In the genomic region with DNA sequence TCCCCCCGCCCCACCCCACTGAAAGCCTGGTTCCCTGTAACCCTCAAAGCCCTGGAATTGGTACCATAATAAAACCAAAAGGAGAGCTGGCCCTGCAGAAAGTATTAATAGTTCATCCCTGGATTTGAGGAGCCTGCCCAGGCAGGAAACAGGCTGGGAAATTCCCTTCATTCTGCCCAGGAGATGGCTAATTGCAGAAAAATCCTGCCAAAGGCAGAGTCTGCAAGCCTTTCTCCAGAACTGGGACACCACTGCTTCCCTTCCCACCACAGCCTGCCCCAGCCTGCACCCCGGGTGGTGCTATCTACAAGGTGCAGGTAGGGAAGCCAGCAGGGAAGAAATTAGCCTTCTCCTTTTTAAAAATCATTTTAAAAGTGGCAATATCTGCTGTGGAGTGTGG, we compare ENCODE assay signal across 21 cellular contexts. TPM values are rescaled to one million over a fixed set of nuclear protein-coding genes. Genes with fewer than 3 reads are reported as not detected.
DNase-seq lines count a peak whose midpoint lies in the region; ATAC-seq, FAIRE-seq and TF ChIP-seq lines count a peak whose summit lies in the region.
"Had no signal": no experiment of that assay in that cellular context is flagged by ENCODE, and none has a peak within 500 bp of the region (broad histone marks: within the 10 kb centered on the region; RNA-seq: fewer than 3 reads in every experiment).

No MANE protein-coding gene starts in this region.

- POLR2A ChIA-PET in SK-N-SH (lab: Yijun Ruan, JAX), result no interaction called here

- peak overlapping the region; percentile 48 to 50; a peak in 3 of 4 replicates for H3K27ac ChIP-seq in SK-N-SH (ENCODE audit: low read depth in 2 of 2, low read length in 1 of 2)
- no peak overlapping the region for H3K27ac ChIP-seq in pancreas
- H3K27ac ChIP-seq in right cardiac atrium (ENCODE audit: low read length), result no peak overlapping the region
- H3K27ac ChIP-seq in sigmoid colon, result no peak overlapping the region
- H3K27ac ChIP-seq: SJCRH30, vagina had no signal

- ATAC-seq in esophagus mucosa (peak; percentile 69), pancreas (peak in 3 of 4 donors; percentile 30 to 77 (median 59)), right cardiac atrium (no peak)

- peak overlapping the region; percentile 44 for H3K4me2 ChIP-seq in SK-N-SH

- peak overlapping the region; percentile 16; the same call in 1 of the 2 replicates for H3K9ac ChIP-seq in SK-N-SH

- CTCF ChIA-PET in SK-N-SH (lab: Yijun Ruan, JAX), result interaction anchor here (1.1 to 5.8 kb wide), 3 partner anchors 11 to 371 kb away, joined by 4 to 56 read pairs (median 6); no protein-coding TSS in a partner anchor

- H3K9me3 ChIP-seq in SK-N-SH (0 out of 2 replicates have a peak, but pooled peaks cover 6% of the 10 kb centered on the region), pancreas (no peaks in the 10 kb centered on the region), right cardiac atrium (ENCODE audit: control insufficient read depth, low read length) (no peaks in the 10 kb centered on the region), sigmoid colon (no peaks in the 10 kb centered on the region)
- H3K9me3 ChIP-seq: vagina had no signal

- no peak for TF ChIP-seq RAD21 in SK-N-SH (IDR thresholded peaks at IDR 0.05; ENCODE audit: low read length)

- H3K4me1 ChIP-seq in SK-N-SH (ENCODE audit: control insufficient read depth in 1 of 2, insufficient read depth in 2 of 2, low read depth in 1 of 2, low read length in 1 of 2) (peaks cover 2 to 24% of the 10 kb centered on the region in 2 experiments; a peak in 3 of 4 replicates), pancreas (no peaks in the 10 kb centered on the region), right cardiac atrium (ENCODE audit: control insufficient read depth, insufficient read depth, low read length) (no peaks in the 10 kb centered on the region), sigmoid colon (peaks cover 0 to 4% (median 0%) of the 10 kb centered on the region in 4 donors)
- H3K4me1 ChIP-seq: SJCRH30 had no signal

- no peak for TF ChIP-seq CTCF in SK-N-SH (IDR thresholded peaks at IDR 0.05)
- no peak for TF ChIP-seq CTCF in pancreas (IDR thresholded peaks at IDR 0.05)
- TF ChIP-seq CTCF in sigmoid colon (IDR thresholded peaks at IDR 0.05), result no peak

- DNase-seq in GM04504 (ENCODE audit: low read depth) (peak; percentile 31), SK-N-SH (no peak), pancreas (no peak), right cardiac atrium (no peak), COLO668 (lab: John Stamatoyannopoulos, UW; ENCODE audit: unreplicated experiment) (no peak), sigmoid colon (no peak), HT-29 (ENCODE audit: low spot score) (no peak)
- DNase-seq: activated CD8-positive, alpha-beta memory T cell treated with anti-CD3 and anti-CD28 coated beads for 24 hours; activated naive CD4-positive, alpha-beta T cell treated with Interleukin-2 at 50 U/mL for 16 hours; CD4-positive, CD25-positive, alpha-beta regulatory T cell; endodermal cell; hippocampal formation; Karpas-422; NCI-H2081 treated with DMSO at 0.1 percent for 48 hours; stimulated activated naive CD4-positive, alpha-beta T cell had no signal

- H3K36me3 ChIP-seq in SK-N-SH (replicated peaks in 1 of 2; ENCODE audit: control insufficient read depth in 1 of 2, insufficient read depth in 2 of 2, low read length in 1 of 2) (no peaks in the 10 kb centered on the region), pancreas (no peaks in the 10 kb centered on the region), sigmoid colon (no peaks in the 10 kb centered on the region)
- H3K36me3 ChIP-seq: SJCRH30, vagina had no signal

- no peak overlapping the region for H3K4me3 ChIP-seq in SK-N-SH (ENCODE audit: low read depth in 2 of 2, low read length in 1 of 2)
- no peak overlapping the region for H3K4me3 ChIP-seq in pancreas
- no peak overlapping the region for H3K4me3 ChIP-seq in right cardiac atrium (ENCODE audit: low read length)
- H3K4me3 ChIP-seq in sigmoid colon, result no peak overlapping the region
- H3K4me3 ChIP-seq: SJCRH30, vagina had no signal

- intact Hi-C loops in pancreas (cut with DNase I), result no loop called here
- intact Hi-C loops in right cardiac atrium (cut with DNase I), result no loop called here
- intact Hi-C loops in sigmoid colon (cut with DNase I), result no loop called here

- TF ChIP-seq POLR2A in sigmoid colon (IDR thresholded peaks at IDR 0.05), result no peak

- H3F3A ChIP-seq in SK-N-SH (replicated peaks; ENCODE audit: insufficient read depth), result no peaks in the 10 kb centered on the region

- whole genome bisulfite sequencing in SK-N-SH (ENCODE audit: low lambda C conversion rate), result 31% methylated on average over 2 of the region's 2 CpGs
- WGBS in pancreas, 2 donors, result 41 to 45% methylated on average over 2 of the region's 2 CpGs
- WGBS in right cardiac atrium, result 64% methylated on average over 2 of the region's 2 CpGs
- WGBS in sigmoid colon, 2 donors, result 47 to 64% methylated on average over 2 of the region's 2 CpGs

- FAIRE-seq in pancreas (lab: Jason Lieb, UNC), result no peak

- peak overlapping the region; percentile 69 for H2AFZ ChIP-seq in SK-N-SH (ENCODE audit: low read depth)

- no peaks in the 10 kb centered on the region for H4K20me1 ChIP-seq in SK-N-SH (ENCODE audit: insufficient read depth)

- TF ChIP-seq EP300 in SK-N-SH (IDR thresholded peaks at IDR 0.05; ENCODE audit: borderline replicate concordance in 1 of 2, low read depth in 1 of 2, low read length in 1 of 2) (no peak), sigmoid colon (IDR thresholded peaks at IDR 0.05) (no peak)

- H3K27me3 ChIP-seq in SK-N-SH (ENCODE audit: insufficient read depth), result no peaks in the 10 kb centered on the region
- no peaks in the 10 kb centered on the region for H3K27me3 ChIP-seq in pancreas
- H3K27me3 ChIP-seq in right cardiac atrium (ENCODE audit: control insufficient read depth, insufficient read depth), result no peaks in the 10 kb centered on the region
- H3K27me3 ChIP-seq in sigmoid colon, result no peaks in the 10 kb centered on the region
- H3K27me3 ChIP-seq: SJCRH30, vagina had no signal

- H3K79me2 ChIP-seq in SK-N-SH (ENCODE audit: insufficient read depth), result no peaks in the 10 kb centered on the region

- H3K9me2 ChIP-seq in SK-N-SH, result no peaks in the 10 kb centered on the region

TF ChIP-seq in SK-N-SH, 30 proteins besides CTCF, POLR2A, EP300 and RAD21:
- TF ChIP-seq NFIC (IDR thresholded peaks at IDR 0.05; ENCODE audit: borderline replicate concordance) (no peak), JUND (IDR thresholded peaks at IDR 0.05) (0 out of 2 replicates have a peak, but pooled peaks have one; percentile 15), FOSL2 (IDR thresholded peaks at IDR 0.05; ENCODE audit: borderline replicate concordance, low read depth) (peak; percentile 46; the same call in 1 of the 2 replicates)

RNA-seq across cellular contexts. Expression of a gene that starts 16.2 kb away (rescaled TPM):
- not detected in 2 replicates for polyA plus RNA-seq in SK-N-SH (2012; rRNA removed)
- polyA plus RNA-seq in SK-N-SH (2012; cell fraction: cytosol; rRNA removed), result not detected in 2 replicates
- polyA plus RNA-seq in SK-N-SH (2012; cell fraction: nucleus; rRNA removed), result not detected in 2 replicates
- total RNA-seq in esophagus mucosa, result not detected
- total RNA-seq in pancreas, result 1 to 10 TPM in 1 of 6 donors, not detected in 5; 1.6 TPM
- under 1 TPM in 1 of 2 donors, not detected in 1; 0.07 TPM for polyA plus RNA-seq in pancreas
- not detected for total RNA-seq in right cardiac atrium
- not detected for polyA plus RNA-seq in right cardiac atrium
- not detected for total RNA-seq in sigmoid colon
- polyA plus RNA-seq in sigmoid colon, result 10 to 100 TPM in 1 of 3 donors, 1 to 10 TPM in 1, not detected in 1; 1.2 to 14.4 TPM
- total RNA-seq in HT-29 (2014; rRNA removed; shearing (Covaris generic)), result not detected in 2 replicates
- total RNA-seq: cardiac septum; CD4-positive, CD25-positive, alpha-beta regulatory T cell; endodermal cell; SJCRH30; vagina had no signal
- polyA plus RNA-seq: CD4-positive, CD25-positive, alpha-beta regulatory T cell; liver; neural cell had no signal

RNA-seq across cellular contexts. Expression of a gene that starts 38.0 kb away (rescaled TPM):
- not detected in 2 replicates for polyA plus RNA-seq in SK-N-SH (2012; rRNA removed)
- polyA plus RNA-seq in SK-N-SH (2012; cell fraction: cytosol; rRNA removed), result 0.09 TPM in 1 of 2 replicates, not detected in the other
- not detected in 2 replicates for polyA plus RNA-seq in SK-N-SH (2012; cell fraction: nucleus; rRNA removed)
- not detected for total RNA-seq in esophagus mucosa
- 1 to 10 TPM in 1 of 6 donors, not detected in 5; 8.0 TPM for total RNA-seq in pancreas
- polyA plus RNA-seq in pancreas, result under 1 TPM in 1 of 2 donors, not detected in 1; 0.75 TPM
- not detected for total RNA-seq in right cardiac atrium
- not detected for polyA plus RNA-seq in right cardiac atrium
- not detected for total RNA-seq in sigmoid colon
- polyA plus RNA-seq in sigmoid colon, result 10 to 100 TPM in 1 of 3 donors, not detected in 2; 78.7 TPM
- total RNA-seq in HT-29 (2014; rRNA removed; shearing (Covaris generic)), result not detected in 2 replicates
- total RNA-seq: cardiac septum; CD4-positive, CD25-positive, alpha-beta regulatory T cell; endodermal cell; liver; SJCRH30; vagina had no signal
- polyA plus RNA-seq: CD4-positive, CD25-positive, alpha-beta regulatory T cell; liver; neural cell had no signal

Comparison
In these comparisons a context has a peak if more than half of its experiments do, and no peak if none do; other contexts are left out.
1. H3K27ac ChIP-seq: peak in SK-N-SH (2 of 2); none in pancreas (0 of 4), right cardiac atrium (single experiment) and sigmoid colon (0 of 4).
2. ATAC-seq: peak in esophagus mucosa (single experiment) and pancreas (3 of 4); none in right cardiac atrium (0 of 2).